30 cellular contexts compared by ENCODE assay signal in the genomic region with DNA sequence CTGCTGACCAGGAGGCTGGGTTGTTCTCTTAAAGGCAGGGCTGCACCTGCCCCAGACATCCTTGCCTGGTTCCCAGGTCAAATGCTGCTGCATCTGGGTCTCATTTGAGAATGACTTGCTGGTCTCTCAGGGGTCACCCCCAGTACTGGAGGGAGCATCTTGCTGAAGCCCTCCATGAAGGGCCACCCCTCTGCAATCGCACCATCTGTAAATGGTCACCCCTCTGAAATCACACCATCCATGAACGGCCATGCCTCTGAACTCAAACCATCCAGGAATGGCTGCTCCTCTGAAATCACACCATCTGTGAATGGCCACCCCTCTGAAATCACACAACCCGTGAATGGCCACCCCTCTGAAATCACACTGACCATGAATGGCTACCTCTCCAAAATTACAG. TPM values are rescaled to one million over a fixed set of nuclear protein-coding genes. Genes with fewer than 3 reads are reported as not detected.
"Had no signal": no experiment of that assay in that cellular context is flagged by ENCODE, and none has a peak within 500 bp of the region (broad histone marks: within the 10 kb centered on the region; RNA-seq: fewer than 3 reads in every experiment).

No MANE protein-coding gene starts in this region.

- H3K27me3 ChIP-seq: adrenal gland, body of pancreas, colonic mucosa, foreskin keratinocyte, gastrocnemius medialis had no signal

- H3K4me1 ChIP-seq: adrenal gland, body of pancreas, colonic mucosa, gastrocnemius medialis had no signal

- H3K27ac ChIP-seq: adrenal gland, body of pancreas, colonic mucosa, foreskin keratinocyte, gastrocnemius medialis, VCaP had no signal

- ATAC-seq: activated CD4-positive, CD25-positive, alpha-beta regulatory T cell treated with anti-CD3 and anti-CD28 coated beads, Interleukin-2, amount 50 U/mL, for 24 hours; activated CD8-positive, alpha-beta T cell treated with anti-CD3 and anti-CD28 coated beads for 36 hours; activated naive CD8-positive, alpha-beta T cell treated with anti-CD3 and anti-CD28 coated beads, Interleukin-2, amount 50 U/mL, for 24 hours; activated T-cell treated with anti-CD3 and anti-CD28 coated beads, Interleukin-2, amount 50 U/mL, for 4 hours; body of pancreas; esophagus mucosa; gastrocnemius medialis; WTC11 had no signal

- H3K9me3 ChIP-seq: adrenal gland, body of pancreas, colonic mucosa, gastrocnemius medialis had no signal

- H3K4me3 ChIP-seq: adrenal gland, body of pancreas, colonic mucosa, gastrocnemius medialis had no signal

- H3K36me3 ChIP-seq: adrenal gland, colonic mucosa, gastrocnemius medialis had no signal

- DNase-seq: activated CD4-positive, alpha-beta T cell treated with anti-CD3 and anti-CD28 coated beads for 48 hours; activated CD4-positive, alpha-beta T cell treated with anti-CD3 and anti-CD28 coated beads, Interleukin-2, amount 50 U/mL, for 1 hour; activated CD4-positive, alpha-beta T cell treated with anti-CD3 and anti-CD28 coated beads, Interleukin-2, amount 50 U/mL, for 48 hours; activated CD8-positive, alpha-beta memory T cell treated with anti-CD3 and anti-CD28 coated beads for 24 hours; activated CD8-positive, alpha-beta T cell treated with anti-CD3 and anti-CD28 coated beads for 36 hours; activated effector memory CD4-positive, alpha-beta T cell treated with anti-CD3 and anti-CD28 coated beads, Interleukin-2, amount 50 U/mL, for 16 hours; activated naive CD4-positive, alpha-beta T cell treated with anti-CD3 and anti-CD28 coated beads for 36 hours; activated naive CD8-positive, alpha-beta T cell treated with anti-CD3 and anti-CD28 coated beads for 36 hours; activated naive CD8-positive, alpha-beta T cell treated with anti-CD3 and anti-CD28 coated beads, Interleukin-2, amount 50 U/mL, for 24 hours; activated T-cell treated with anti-CD3 and anti-CD28 coated beads, Interleukin-2, amount 50 U/mL, for 4 hours; adrenal gland; amygdala; aorta; body of pancreas; central memory CD4-positive, alpha-beta T cell; cerebellar nuclear complex; colonic mucosa; effector CD8-positive, alpha-beta T cell; foreskin keratinocyte; gastrocnemius medialis; glutamatergic neuron; T-helper 2 cell had no signal

RNA-seq across cellular contexts. Expression of a gene that starts 7.3 kb away (rescaled TPM):
- total RNA-seq: activated CD8-positive, alpha-beta T cell treated with anti-CD3 and anti-CD28 coated beads for 36 hours; activated naive CD4-positive, alpha-beta T cell treated with anti-CD3 and anti-CD28 coated beads for 36 hours; activated naive CD8-positive, alpha-beta T cell treated with anti-CD3 and anti-CD28 coated beads for 36 hours; activated T-cell treated with anti-CD3 and anti-CD28 coated beads, Interleukin-2, amount 50 U/mL, for 4 hours; activated T-helper 2 cell treated with anti-CD3 and anti-CD28 coated beads, Interferon-gamma antibody, Interleukin-2, Interleukin-4, amounts not matched to agents 10 μg/mL and 5 μg/mL and 100 μg/mL, durations not matched to agents 14 hours and 24 hours and 36 hours; adrenal gland; aorta; dermis microvascular lymphatic vessel endothelial cell; esophagus mucosa; foreskin keratinocyte; T-helper 1 cell treated with Interleukin-12 subunit alpha and Interleukin-12 subunit beta and Interleukin-4 antibody, amounts not matched to agents 30 ng/mL and 1 ng/mL, for 36 hours had no signal
- polyA plus RNA-seq: aorta, foreskin keratinocyte had no signal

RNA-seq across cellular contexts. Expression of a gene that starts 36.1 kb away (rescaled TPM):
- total RNA-seq: activated CD8-positive, alpha-beta T cell treated with anti-CD3 and anti-CD28 coated beads for 36 hours; activated naive CD4-positive, alpha-beta T cell treated with anti-CD3 and anti-CD28 coated beads for 36 hours; activated naive CD8-positive, alpha-beta T cell treated with anti-CD3 and anti-CD28 coated beads for 36 hours; activated T-cell treated with anti-CD3 and anti-CD28 coated beads, Interleukin-2, amount 50 U/mL, for 4 hours; activated T-helper 2 cell treated with anti-CD3 and anti-CD28 coated beads, Interferon-gamma antibody, Interleukin-2, Interleukin-4, amounts not matched to agents 10 μg/mL and 5 μg/mL and 100 μg/mL, durations not matched to agents 14 hours and 24 hours and 36 hours; adrenal gland; aorta; body of pancreas; colonic mucosa; dermis microvascular lymphatic vessel endothelial cell; epithelial cell of proximal tubule; esophagus mucosa; foreskin keratinocyte; gastrocnemius medialis; T-helper 1 cell treated with Interleukin-12 subunit alpha and Interleukin-12 subunit beta and Interleukin-4 antibody, amounts not matched to agents 30 ng/mL and 1 ng/mL, for 36 hours; WTC11 had no signal
- polyA plus RNA-seq: adrenal gland, aorta, foreskin keratinocyte had no signal

RNA-seq across cellular contexts. Expression of a gene that starts 37.4 kb away (rescaled TPM):
- total RNA-seq: activated CD8-positive, alpha-beta T cell treated with anti-CD3 and anti-CD28 coated beads for 36 hours; activated naive CD4-positive, alpha-beta T cell treated with anti-CD3 and anti-CD28 coated beads for 36 hours; activated naive CD8-positive, alpha-beta T cell treated with anti-CD3 and anti-CD28 coated beads for 36 hours; activated T-cell treated with anti-CD3 and anti-CD28 coated beads, Interleukin-2, amount 50 U/mL, for 4 hours; activated T-helper 2 cell treated with anti-CD3 and anti-CD28 coated beads, Interferon-gamma antibody, Interleukin-2, Interleukin-4, amounts not matched to agents 10 μg/mL and 5 μg/mL and 100 μg/mL, durations not matched to agents 14 hours and 24 hours and 36 hours; adrenal gland; aorta; dermis microvascular lymphatic vessel endothelial cell; epithelial cell of proximal tubule; esophagus mucosa; foreskin keratinocyte; T-helper 1 cell treated with Interleukin-12 subunit alpha and Interleukin-12 subunit beta and Interleukin-4 antibody, amounts not matched to agents 30 ng/mL and 1 ng/mL, for 36 hours had no signal
- polyA plus RNA-seq: aorta, foreskin keratinocyte had no signal

RNA-seq across cellular contexts. Expression of a gene that starts 58.0 kb away (rescaled TPM):
- total RNA-seq: dermis microvascular lymphatic vessel endothelial cell had no signal
